Comparison of ENCODE assay signal across 8 cellular contexts in the genomic region with DNA sequence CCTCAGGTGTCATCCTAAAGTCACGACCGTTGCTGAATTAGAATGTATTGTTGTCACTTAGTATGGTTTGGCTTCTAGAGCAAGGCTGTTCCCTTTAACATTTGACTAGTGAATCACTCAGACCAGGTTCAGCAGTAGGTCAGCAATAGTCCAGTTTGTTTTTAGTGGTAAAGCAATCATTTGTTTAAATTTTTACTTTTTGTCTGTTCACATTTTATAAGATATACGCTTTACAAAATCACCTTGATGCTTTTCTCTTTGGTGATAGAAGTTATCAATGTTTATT. TPM values are rescaled to one million over a fixed set of nuclear protein-coding genes. Genes with fewer than 3 reads are reported as not detected.
DNase-seq lines count a peak whose midpoint lies in the region; TF ChIP-seq lines count a peak whose summit lies in the region.

No MANE protein-coding gene starts in this region.

- H3K36me3 ChIP-seq in OCI-LY3 (replicated peaks; ENCODE audit: low read depth, low read length) (peaks cover 11% of the 10 kb centered on the region), endocrine pancreas (ENCODE audit: control insufficient read depth, insufficient read depth, low read length) (no peaks in the 10 kb centered on the region), parathyroid adenoma (ENCODE audit: control insufficient read depth, insufficient read depth, low read length) (no peaks in the 10 kb centered on the region), prostate gland (no peaks in the 10 kb centered on the region), ascending aorta (peaks cover 7 to 8% of the 10 kb centered on the region in 2 donors)

- H3K27me3 ChIP-seq in OCI-LY3 (ENCODE audit: low read depth, low read length) (no peaks in the 10 kb centered on the region), endocrine pancreas (ENCODE audit: control insufficient read depth, insufficient read depth, low read length) (no peaks in the 10 kb centered on the region), parathyroid adenoma (ENCODE audit: control insufficient read depth, insufficient read depth, low read length) (no peaks in the 10 kb centered on the region), prostate gland (replicated peaks; ENCODE audit: insufficient read depth) (no peaks in the 10 kb centered on the region), ascending aorta (no peaks in the 10 kb centered on the region)

- no peak for TF ChIP-seq POLR2A in prostate gland (IDR thresholded peaks at IDR 0.05)

- H3K4me1 ChIP-seq in OCI-LY3 (ENCODE audit: low read length), result peaks cover 16% of the 10 kb centered on the region
- H3K4me1 ChIP-seq in endocrine pancreas (ENCODE audit: control insufficient read depth, insufficient read depth, low read length), result peaks cover 7% of the 10 kb centered on the region
- H3K4me1 ChIP-seq in parathyroid adenoma, result peaks cover 2% of the 10 kb centered on the region
- H3K4me1 ChIP-seq in prostate gland (replicated peaks), result no peaks in the 10 kb centered on the region
- peaks cover 0 to 21% of the 10 kb centered on the region in 2 donors for H3K4me1 ChIP-seq in ascending aorta

- H3K4me3 ChIP-seq in OCI-LY3 (ENCODE audit: low read length) (no peak overlapping the region), endocrine pancreas (ENCODE audit: control insufficient read depth, insufficient read depth, low read length) (peak overlapping the region; percentile 87), parathyroid adenoma (ENCODE audit: low read depth, low read length) (no peak overlapping the region), prostate gland (no peak overlapping the region), ascending aorta (peak overlapping the region in 1 of 2 donors; percentile 69)

- TF ChIP-seq CTCF in OCI-LY3 (IDR thresholded peaks at IDR 0.05; ENCODE audit: low read depth, low read length), result no peak
- no peak for TF ChIP-seq CTCF in parathyroid adenoma (IDR thresholded peaks at IDR 0.05)
- TF ChIP-seq CTCF in prostate gland (IDR thresholded peaks at IDR 0.05), result no peak
- no peak for TF ChIP-seq CTCF in ascending aorta (IDR thresholded peaks at IDR 0.05)

- H3K27ac ChIP-seq in OCI-LY3 (ENCODE audit: low read length) (no peak overlapping the region), parathyroid adenoma (peak overlapping the region; percentile 92), prostate gland (peak overlapping the region in 1 of 2 donors; percentile 96), ascending aorta (peak overlapping the region in 1 of 2 donors; percentile 95)

- H4K20me1 ChIP-seq in OCI-LY3 (ENCODE audit: insufficient read depth, low read length), result no peaks in the 10 kb centered on the region

- H3K9ac ChIP-seq in OCI-LY3 (ENCODE audit: low read length) (no peak overlapping the region), endocrine pancreas (ENCODE audit: control insufficient read depth, insufficient read depth, low read length) (no peak overlapping the region), parathyroid adenoma (no peak overlapping the region)

- peaks cover 13% of the 10 kb centered on the region for H3K79me2 ChIP-seq in OCI-LY3 (ENCODE audit: low read length)
- H3K79me2 ChIP-seq in parathyroid adenoma, result peaks cover 5% of the 10 kb centered on the region

- no peaks in the 10 kb centered on the region for H3K9me3 ChIP-seq in OCI-LY3 (ENCODE audit: insufficient read depth, low read length)
- no peaks in the 10 kb centered on the region for H3K9me3 ChIP-seq in endocrine pancreas (ENCODE audit: control insufficient read depth, low read length)
- H3K9me3 ChIP-seq in parathyroid adenoma (ENCODE audit: control insufficient read depth, low read length), result no peaks in the 10 kb centered on the region
- no peaks in the 10 kb centered on the region for H3K9me3 ChIP-seq in prostate gland
- H3K9me3 ChIP-seq in ascending aorta, result no peaks in the 10 kb centered on the region

- intact Hi-C loops in prostate gland (cut with DNase I) (loop anchor here (10.0 kb wide), 1 partner anchor 243 kb away; no protein-coding TSS in a partner anchor), ascending aorta (cut with DNase I) (loop anchor here (2.0 to 5.0 kb wide), 4 partner anchors 63 to 185 kb away; no protein-coding TSS in a partner anchor)

- DNase-seq in EL, result peak; percentile 21
- DNase-seq in prostate gland (ENCODE audit: low spot score), result no peak
- DNase-seq in ascending aorta (ENCODE audit: low spot score in 2 of 2), result no peak
- no peak for DNase-seq in SIG-M5 (lab: John Stamatoyannopoulos, UW)
- no peak for DNase-seq in SIG-M5 treated with dmso at 0.1 percent for 504 hours (lab: John Stamatoyannopoulos, UW; ENCODE audit: unreplicated experiment)

- H2AFZ ChIP-seq in OCI-LY3 (ENCODE audit: low read depth, low read length) (no peak overlapping the region), parathyroid adenoma (no peak overlapping the region)

- 77% methylated on average over 3 of the region's 3 CpGs for WGBS in prostate gland

- peak overlapping the region; percentile 78 for H3K4me2 ChIP-seq in OCI-LY3 (ENCODE audit: low read length)
- no peak overlapping the region for H3K4me2 ChIP-seq in parathyroid adenoma (ENCODE audit: low read length)

RNA-seq across cellular contexts. Expression of a gene that starts 1.2 kb away (rescaled TPM):
- total RNA-seq in prostate gland (10 to 100 TPM; 35.8 to 37.3 TPM), ascending aorta (19.6 TPM)

RNA-seq across cellular contexts. Expression of a gene that starts 1.6 kb away (rescaled TPM):
- total RNA-seq in prostate gland, result 1 to 10 TPM; 1.6 to 1.8 TPM
- not detected for total RNA-seq in ascending aorta
